In the genomic region with DNA sequence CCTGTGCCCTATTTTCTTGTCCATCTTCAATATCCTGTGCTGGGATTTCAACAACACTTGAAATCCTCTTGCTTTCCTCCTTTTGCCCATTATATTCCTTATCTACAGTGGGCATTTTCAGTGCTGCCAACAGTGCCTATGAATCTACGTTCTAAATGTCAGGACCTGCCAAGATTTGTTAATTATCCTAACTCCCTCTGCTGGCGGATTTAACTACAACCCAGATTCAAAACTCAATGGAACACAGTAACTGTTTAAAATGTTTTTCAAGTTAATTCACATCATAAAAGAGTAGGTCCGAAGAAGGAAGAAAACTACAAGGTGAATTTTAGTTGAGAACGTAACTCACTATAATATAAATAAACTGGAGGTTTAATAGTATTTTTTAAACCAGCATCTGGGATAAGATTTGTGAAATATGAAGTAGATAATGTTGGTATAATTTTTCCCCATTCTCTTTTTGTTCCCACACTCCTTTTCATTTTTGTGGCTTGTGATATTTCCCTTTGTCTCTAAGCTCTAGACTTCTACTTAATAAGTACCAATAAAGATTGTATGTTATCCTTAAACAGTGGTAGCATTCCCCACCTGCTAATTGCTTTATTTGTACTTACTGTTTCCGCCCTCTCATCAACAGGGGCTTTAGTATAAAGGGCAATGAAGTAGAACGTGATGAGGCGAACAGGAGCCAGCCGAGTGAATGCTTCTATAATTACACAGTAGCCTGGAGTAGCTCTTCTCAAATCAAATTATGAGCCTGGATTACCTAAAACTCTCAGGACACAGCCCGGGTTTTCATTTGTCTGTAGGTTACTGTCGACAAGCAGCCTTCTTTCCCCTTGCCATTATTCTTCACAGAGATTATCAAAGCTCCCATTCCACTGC, we compare ENCODE assay signal across 8 cellular contexts.
A peak's percentile ranks its signal among the peaks of the same experiment; 100 is the strongest.
DNase-seq lines count a peak whose midpoint lies in the region; ATAC-seq and TF ChIP-seq lines count a peak whose summit lies in the region.

No MANE protein-coding gene starts in this region.

- TF ChIP-seq CTCF in epithelial cell of proximal tubule (conservative IDR thresholded peaks at IDR 0.05; ENCODE audit: low read depth, low read length): peak; percentile 67

- no peak for ATAC-seq in GM21786 (IDR thresholded peaks at IDR 0.05; ENCODE audit: unreplicated experiment)

- H3K9me3 Mint-ChIP-seq in T-helper 2 cell treated with Interferon-gamma antibody and Interleukin-4, amounts not matched to agents 5 μg/mL and 100 μg/mL, for 36 hours: no peaks in the 10 kb centered on the region

- no peak overlapping the region for H3K4me3 ChIP-seq in epithelial cell of proximal tubule (ENCODE audit: low read depth, low read length)

- no peaks in the 10 kb centered on the region for H3K4me1 Mint-ChIP-seq in T-helper 2 cell treated with Interferon-gamma antibody and Interleukin-4, amounts not matched to agents 5 μg/mL and 100 μg/mL, for 36 hours (ENCODE audit: low read depth)

- no peak overlapping the region for H3K27ac Mint-ChIP-seq in T-helper 2 cell treated with Interferon-gamma antibody and Interleukin-4, amounts not matched to agents 5 μg/mL and 100 μg/mL, for 36 hours

- H3K27me3 Mint-ChIP-seq in T-helper 2 cell treated with Interferon-gamma antibody and Interleukin-4, amounts not matched to agents 5 μg/mL and 100 μg/mL, for 36 hours (ENCODE audit: low read depth): no peaks in the 10 kb centered on the region

- DNase-seq in COLO829 (ENCODE audit: low spot score): peak; percentile 70
- DNase-seq in HT1080 (ENCODE audit: low read depth): peak; percentile 54
- DNase-seq in NCI-H82 treated with DMSO at 0.1 percent for 48 hours (lab: John Stamatoyannopoulos, UW; ENCODE audit: unreplicated experiment): peak; percentile 76
- DNase-seq in epithelial cell of proximal tubule (ENCODE audit: low read depth): no peak
- DNase-seq in pulmonary artery endothelial cell (ENCODE audit: low read depth, low spot score): peak; percentile 1
- no peak for DNase-seq in T-helper 2 cell treated with Interferon-gamma antibody and Interleukin-4, amounts not matched to agents 5 μg/mL and 100 μg/mL, for 36 hours (ENCODE audit: low spot score)
- DNase-seq in activated CD4-positive, alpha-beta T cell treated with anti-CD3 and anti-CD28 coated beads for 4 hours: no peak

- no peak overlapping the region for H3K4me3 Mint-ChIP-seq in T-helper 2 cell treated with Interferon-gamma antibody and Interleukin-4, amounts not matched to agents 5 μg/mL and 100 μg/mL, for 36 hours

- no peaks in the 10 kb centered on the region for H3K36me3 Mint-ChIP-seq in T-helper 2 cell treated with Interferon-gamma antibody and Interleukin-4, amounts not matched to agents 5 μg/mL and 100 μg/mL, for 36 hours (ENCODE audit: low read depth)

Comparison
In these comparisons a context has a peak if more than half of its experiments do, and no peak if none do; other contexts are left out.
1. DNase-seq: peak in COLO829 (single experiment), HT1080 (single experiment), NCI-H82 treated with DMSO at 0.1 percent for 48 hours (single experiment) and pulmonary artery endothelial cell (single experiment); none in epithelial cell of proximal tubule (single experiment), T-helper 2 cell treated with Interferon-gamma antibody and Interleukin-4, amounts not matched to agents 5 μg/mL and 100 μg/mL, for 36 hours (single experiment) and activated CD4-positive, alpha-beta T cell treated with anti-CD3 and anti-CD28 coated beads for 4 hours (0 of 2).